Comparison of ENCODE assay signal across 21 cellular contexts in the genomic region with DNA sequence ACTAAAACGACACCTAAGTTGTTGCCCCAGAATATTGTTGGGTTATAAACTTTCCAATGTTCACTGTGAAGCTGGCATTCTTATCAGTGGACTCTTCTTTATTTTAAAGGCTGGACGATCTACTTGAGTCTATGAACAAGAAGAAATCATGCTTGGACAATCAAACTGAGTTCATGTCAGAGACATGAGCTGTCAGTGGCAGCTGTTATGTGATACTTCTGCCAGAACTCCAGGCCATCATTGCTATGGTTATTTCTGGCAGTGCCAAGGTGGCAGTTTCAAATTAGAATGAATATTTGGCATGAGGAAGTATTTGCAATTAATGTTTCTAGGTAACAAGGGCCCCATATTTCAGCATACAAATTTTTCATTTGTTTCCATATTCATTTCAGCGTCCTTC.
DNase-seq lines count a peak whose midpoint lies in the region; ATAC-seq and TF ChIP-seq lines count a peak whose summit lies in the region.
"Had no signal": no experiment of that assay in that cellular context is flagged by ENCODE, and none has a peak within 500 bp of the region (broad histone marks: within the 10 kb centered on the region; RNA-seq: fewer than 3 reads in every experiment).

No MANE protein-coding gene starts in this region.

- no peak overlapping the region for H3K4me2 ChIP-seq in hepatocyte
- H3K4me2 ChIP-seq: BLaER1, GM23338 had no signal

- H3K27me3 ChIP-seq in right atrium auricular region (no peaks in the 10 kb centered on the region), WERI-Rb-1 (ENCODE audit: insufficient read depth, low read depth, severe bottlenecking) (no peaks in the 10 kb centered on the region), left ventricle myocardium inferior (ENCODE audit: low read depth) (no peaks in the 10 kb centered on the region), hepatocyte (no peaks in the 10 kb centered on the region)
- H3K27me3 ChIP-seq in CD4-positive, alpha-beta memory T cell (ENCODE audit: insufficient read depth, low read length), result no peaks in the 10 kb centered on the region
- H3K27me3 ChIP-seq: BLaER1, MG63, Peyer's patch had no signal

- H3K4me3 ChIP-seq in right atrium auricular region (no peak overlapping the region), WERI-Rb-1 (ENCODE audit: low read depth, low read length) (no peak overlapping the region), left ventricle myocardium inferior (no peak overlapping the region), hepatocyte (no peak overlapping the region)
- H3K4me3 ChIP-seq in CD4-positive, alpha-beta memory T cell (ENCODE audit: low read length in 2 of 2), result no peak overlapping the region
- H3K4me3 ChIP-seq: BLaER1, GM23338, HAP-1, K562, MG63, Peyer's patch had no signal

- intact Hi-C loops in Right ventricle myocardium superior (cut with DNase I), result no loop called here
- intact Hi-C loops in left ventricle myocardium inferior (cut with micrococcal nuclease), result no loop called here
- intact Hi-C loops in CD4-positive, alpha-beta memory T cell (cut with micrococcal nuclease), result no loop called here

- H3K27me3 Mint-ChIP-seq in CD4-positive, alpha-beta memory T cell, result no peaks in the 10 kb centered on the region

- no peak overlapping the region for H2AFZ ChIP-seq in hepatocyte
- H2AFZ ChIP-seq: GM23338 had no signal

- H3K27ac ChIP-seq in right atrium auricular region (no peak overlapping the region), WERI-Rb-1 (peak overlapping the region; percentile 56), left ventricle myocardium inferior (replicated peaks) (peak overlapping the region; percentile 14), hepatocyte (no peak overlapping the region)
- H3K27ac ChIP-seq in CD4-positive, alpha-beta memory T cell (ENCODE audit: low read depth, low read length), result no peak overlapping the region
- H3K27ac ChIP-seq: BLaER1, HL-60, Peyer's patch had no signal

- H3K4me1 ChIP-seq in right atrium auricular region (no peaks in the 10 kb centered on the region), left ventricle myocardium inferior (no peaks in the 10 kb centered on the region), hepatocyte (ENCODE audit: insufficient read depth) (no peaks in the 10 kb centered on the region)
- H3K4me1 ChIP-seq in CD4-positive, alpha-beta memory T cell (ENCODE audit: insufficient read depth, low read length), result no peaks in the 10 kb centered on the region
- H3K4me1 ChIP-seq: BLaER1, HAP-1, Peyer's patch had no signal

- H3K4me3 Mint-ChIP-seq in CD4-positive, alpha-beta memory T cell, result no peak overlapping the region
- H3K4me3 Mint-ChIP-seq: CD8-positive, alpha-beta T cell; GM23338 had no signal

- H3K9me2 ChIP-seq in hepatocyte (replicated peaks; ENCODE audit: insufficient read depth), result no peaks in the 10 kb centered on the region

- POLR2A ChIA-PET in CD4-positive, alpha-beta memory T cell (lab: Charles Lee; ENCODE audit: partially characterized antibody), result no interaction called here

- H3K27ac Mint-ChIP-seq in CD4-positive, alpha-beta memory T cell, result no peak overlapping the region
- H3K27ac Mint-ChIP-seq: CD8-positive, alpha-beta T cell; GM23338 had no signal

- WGBS in hepatocyte (ENCODE audit: low lambda C conversion rate, missing lambda C conversion rate), result 79% methylated on average over 3 of the region's 3 CpGs

- peak; percentile 94 for ATAC-seq in Right ventricle myocardium superior (ENCODE audit: poor library complexity)
- no peak for ATAC-seq in HG03565 (IDR thresholded peaks at IDR 0.05; ENCODE audit: unreplicated experiment)
- ATAC-seq: CD8-positive, alpha-beta T cell; GM23338; HepG2; K562 had no signal

- H3K9me3 ChIP-seq in right atrium auricular region (no peaks in the 10 kb centered on the region), WERI-Rb-1 (ENCODE audit: severe bottlenecking) (no peaks in the 10 kb centered on the region), left ventricle myocardium inferior (replicated peaks) (no peaks in the 10 kb centered on the region), hepatocyte (ENCODE audit: low read depth) (no peaks in the 10 kb centered on the region)
- H3K9me3 ChIP-seq in CD4-positive, alpha-beta memory T cell (ENCODE audit: control insufficient read depth in 1 of 2, low read length in 2 of 2), result no peaks in the 10 kb centered on the region
- H3K9me3 ChIP-seq: BLaER1, HAP-1, MG63, Peyer's patch had no signal

- H3K9me3 Mint-ChIP-seq in CD4-positive, alpha-beta memory T cell, result peaks cover 0 to 2% (median 0%) of the 10 kb centered on the region in 8 donors
- H3K9me3 Mint-ChIP-seq: GM23338 had no signal

- CTCF ChIA-PET in CD4-positive, alpha-beta memory T cell (lab: Charles Lee; ENCODE audit: partially characterized antibody), result no interaction called here

- no peak for DNase-seq in Right ventricle myocardium superior
- no peak for DNase-seq in right atrium auricular region (ENCODE audit: low spot score)
- no peak for DNase-seq in WERI-Rb-1
- DNase-seq in left ventricle myocardium inferior, result no peak
- DNase-seq in CD4-positive, alpha-beta memory T cell, result no peak
- no peak for DNase-seq in hepatocyte (ENCODE audit: low spot score)
- DNase-seq: CD8-positive, alpha-beta T cell; GDM1; MG63; NCI-H1436; NCI-H187 treated with DMSO at 0.1 percent for 48 hours; NCI-H510A; NCI-H748 treated with DMSO at 0.1 percent for 48 hours; Peyer's patch had no signal

- no peaks in the 10 kb centered on the region for H3K36me3 Mint-ChIP-seq in CD4-positive, alpha-beta memory T cell
- H3K36me3 Mint-ChIP-seq: CD8-positive, alpha-beta T cell had no signal

- H3K36me3 ChIP-seq in right atrium auricular region (no peaks in the 10 kb centered on the region), WERI-Rb-1 (no peaks in the 10 kb centered on the region), left ventricle myocardium inferior (no peaks in the 10 kb centered on the region), hepatocyte (replicated peaks; ENCODE audit: insufficient read depth, low read depth) (no peaks in the 10 kb centered on the region)
- H3K36me3 ChIP-seq in CD4-positive, alpha-beta memory T cell (ENCODE audit: insufficient read depth, low read length), result no peaks in the 10 kb centered on the region
- H3K36me3 ChIP-seq: BLaER1, HAP-1, MG63, Peyer's patch had no signal

- H4K20me1 ChIP-seq in hepatocyte (ENCODE audit: insufficient read depth, poor library complexity, severe bottlenecking), result no peaks in the 10 kb centered on the region
- H4K20me1 ChIP-seq: BLaER1 had no signal

- TF ChIP-seq CTCF in right atrium auricular region (IDR thresholded peaks at IDR 0.05), result no peak
- no peak for TF ChIP-seq CTCF in WERI-Rb-1 (IDR thresholded peaks at IDR 0.05; ENCODE audit: low read depth, low read length)
- TF ChIP-seq CTCF in left ventricle myocardium inferior (IDR thresholded peaks at IDR 0.05; ENCODE audit: borderline replicate concordance), result no peak
- TF ChIP-seq CTCF in hepatocyte (IDR thresholded peaks at IDR 0.05; ENCODE audit: poor library complexity), result no peak

- H3K4me1 Mint-ChIP-seq in CD4-positive, alpha-beta memory T cell, result no peaks in the 10 kb centered on the region

- no peaks in the 10 kb centered on the region for H3K79me2 ChIP-seq in hepatocyte

Comparison
In these comparisons a context has a peak if more than half of its experiments do, and no peak if none do; other contexts are left out.
1. H3K27ac ChIP-seq: peak in WERI-Rb-1 (single experiment) and left ventricle myocardium inferior (single experiment); none in right atrium auricular region (0 of 2), CD4-positive, alpha-beta memory T cell (single experiment) and hepatocyte (single experiment).